In genomic region chr2:176473177-176473576, GRCh38 we compare ENCODE assay signal across 8 cellular contexts.
A peak's percentile ranks its signal among the peaks of the same experiment; 100 is the strongest.
DNase-seq lines count a peak whose midpoint lies in the region; ATAC-seq and TF ChIP-seq lines count a peak whose summit lies in the region.

No MANE protein-coding gene starts in this region.

- intact Hi-C loops in stomach (cut with DNase I; ENCODE audit: low total_unique reads) (no loop called here), Caco-2 (cut with micrococcal nuclease; ENCODE audit: unreplicated experiment) (no loop called here)

- peak overlapping the region; percentile 35 for H3K4me2 ChIP-seq in OCI-LY3 (ENCODE audit: low read length)

- H3K9me3 Mint-ChIP-seq in Caco-2 (ENCODE audit: unreplicated experiment): no peaks in the 10 kb centered on the region

- peaks cover 27% of the 10 kb centered on the region for H3K27me3 Mint-ChIP-seq in Caco-2 (ENCODE audit: insufficient read depth, unreplicated experiment)

- H3K79me2 ChIP-seq in OCI-LY3 (ENCODE audit: low read length): no peaks in the 10 kb centered on the region

- DNase-seq in DMS53 (lab: John Stamatoyannopoulos, UW) (peak; percentile 71), fibroblast of gingiva (ENCODE audit: low read depth) (peak; percentile 9), stomach (no peak), GM19238 (ENCODE audit: insufficient read length, low spot score) (no peak), Caco-2 (no peak)

- TF ChIP-seq CTCF in OCI-LY3 (IDR thresholded peaks at IDR 0.05; ENCODE audit: low read depth, low read length) (no peak), stomach (IDR thresholded peaks at IDR 0.05) (no peak), Caco-2 (IDR thresholded peaks at IDR 0.05; ENCODE audit: insufficient read depth in 1 of 2, low read depth in 1 of 2, low read length in 1 of 2, severe bottlenecking in 1 of 2, unreplicated experiment in 1 of 2) (no peak)

- no peaks in the 10 kb centered on the region for H4K20me1 ChIP-seq in OCI-LY3 (ENCODE audit: insufficient read depth, low read length)

- H3K27ac ChIP-seq in OCI-LY3 (ENCODE audit: low read length): no peak overlapping the region
- H3K27ac ChIP-seq in stomach: no peak overlapping the region

- CTCF ChIA-PET in Caco-2 (lab: Charles Lee): interaction anchor here (1.2 kb wide), 1 partner anchor 18 kb away, joined by 3 read pairs; no protein-coding TSS in a partner anchor

- H3K9me3 ChIP-seq in OCI-LY3 (ENCODE audit: insufficient read depth, low read length) (no peaks in the 10 kb centered on the region), stomach (no peaks in the 10 kb centered on the region), Caco-2 (no peaks in the 10 kb centered on the region)

- H3K9ac ChIP-seq in OCI-LY3 (ENCODE audit: low read length): no peak overlapping the region

- H3K4me1 Mint-ChIP-seq in Caco-2 (ENCODE audit: low read depth, unreplicated experiment): no peaks in the 10 kb centered on the region

- POLR2A ChIA-PET in Caco-2 (lab: Charles Lee): no interaction called here

- TF ChIP-seq POLR2A in stomach (IDR thresholded peaks at IDR 0.05): no peak

- H2AFZ ChIP-seq in OCI-LY3 (ENCODE audit: low read depth, low read length): peak overlapping the region; percentile 61

- 57 to 75% (median 66%) methylated on average over 4 of the region's 4 CpGs for WGBS in stomach, 5 donors

- H3K4me3 Mint-ChIP-seq in Caco-2 (ENCODE audit: unreplicated experiment): no peak overlapping the region

- H3K36me3 Mint-ChIP-seq in Caco-2 (ENCODE audit: insufficient read depth, unreplicated experiment): no peaks in the 10 kb centered on the region

- H3K4me3 ChIP-seq in OCI-LY3 (ENCODE audit: low read length): peak overlapping the region; percentile 30
- peak overlapping the region; percentile 2 to 9 (median 4) for H3K4me3 ChIP-seq in stomach
- no peak overlapping the region for H3K4me3 ChIP-seq in Caco-2 (ENCODE audit: low read depth, low read length)

- H3K4me1 ChIP-seq in OCI-LY3 (ENCODE audit: low read length) (peaks cover 9% of the 10 kb centered on the region; the same call in 1 of the 2 replicates), stomach (peaks cover 0 to 5% (median 2%) of the 10 kb centered on the region in 4 donors), Caco-2 (no peaks in the 10 kb centered on the region)

- H3K27ac Mint-ChIP-seq in Caco-2 (ENCODE audit: unreplicated experiment): no peak overlapping the region

- ATAC-seq in HG02642 (IDR thresholded peaks at IDR 0.05; ENCODE audit: poor library complexity, unreplicated experiment) (peak; percentile 65), GM21515 (IDR thresholded peaks at IDR 0.05; ENCODE audit: unreplicated experiment) (no peak)

- BruUV-seq in Caco-2 (replicated peaks; lab: Mats Ljungman, UMichigan): no TSS peak

- H3K27me3 ChIP-seq in OCI-LY3 (ENCODE audit: low read depth, low read length) (no peaks in the 10 kb centered on the region), stomach (no peaks in the 10 kb centered on the region), Caco-2 (replicated peaks; ENCODE audit: control insufficient read depth, insufficient read depth, low read length) (no peaks in the 10 kb centered on the region)

- no peak for TF ChIP-seq EP300 in stomach (IDR thresholded peaks at IDR 0.05)

- H3K36me3 ChIP-seq in OCI-LY3 (replicated peaks; ENCODE audit: low read depth, low read length) (no peaks in the 10 kb centered on the region), stomach (no peaks in the 10 kb centered on the region), Caco-2 (ENCODE audit: control insufficient read depth, insufficient read depth, low read length) (no peaks in the 10 kb centered on the region)

Comparison
In these comparisons a context has a peak if more than half of its experiments do, and no peak if none do; other contexts are left out.
1. DNase-seq: peak in DMS53 (single experiment) and fibroblast of gingiva (single experiment); none in stomach (single experiment), GM19238 (single experiment) and Caco-2 (0 of 2).